ENCODE assay signal across 3 cellular contexts in genomic region chr16:56973899-56974298, GRCh38. TPM values are rescaled to one million over a fixed set of nuclear protein-coding genes. Genes with fewer than 3 reads are reported as not detected.
"Had no signal": no experiment of that assay in that cellular context is flagged by ENCODE, and none has a peak within 500 bp of the region (broad histone marks: within the 10 kb centered on the region; RNA-seq: fewer than 3 reads in every experiment).

No MANE protein-coding gene starts in this region.

RNA-seq across cellular contexts. Expression of gene CETP, which starts 12.1 kb away (rescaled TPM):
- total RNA-seq: activated CD8-positive, alpha-beta T cell treated with anti-CD3 and anti-CD28 coated beads for 36 hours; activated naive CD4-positive, alpha-beta T cell treated with anti-CD3 and anti-CD28 coated beads, Interleukin-2, amount 50 U/mL, for 72 hours; ascending aorta had no signal
